14 cellular contexts compared by ENCODE assay signal in the genomic region with DNA sequence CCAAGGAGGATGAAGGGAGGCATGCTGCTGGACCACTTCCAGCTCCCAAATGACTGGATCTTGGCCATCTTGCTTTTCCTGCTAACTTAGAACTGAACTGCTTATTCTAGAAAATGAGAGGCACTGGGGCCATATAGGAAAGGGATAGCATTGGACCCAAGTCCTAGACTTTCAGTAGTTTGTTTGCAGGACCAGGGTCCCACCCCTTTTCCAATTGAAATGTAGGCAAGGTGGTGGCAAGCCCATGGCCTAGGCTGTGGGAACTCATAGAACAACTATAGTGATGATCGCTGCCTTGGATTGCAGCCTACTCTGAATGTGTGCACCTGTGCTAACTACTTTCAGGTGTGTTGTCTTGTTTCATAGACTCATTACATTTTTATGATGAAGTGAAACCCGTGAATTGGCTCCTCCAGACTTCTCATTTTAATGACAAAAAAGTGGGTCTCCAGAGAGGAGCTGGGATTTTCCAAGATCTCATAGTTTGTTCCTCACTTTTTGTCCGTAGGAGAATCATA. TPM values are rescaled to one million over a fixed set of nuclear protein-coding genes. Genes with fewer than 3 reads are reported as not detected.
DNase-seq lines count a peak whose midpoint lies in the region; ATAC-seq, FAIRE-seq and TF ChIP-seq lines count a peak whose summit lies in the region.
"Had no signal": no experiment of that assay in that cellular context is flagged by ENCODE, and none has a peak within 500 bp of the region (broad histone marks: within the 10 kb centered on the region; RNA-seq: fewer than 3 reads in every experiment).

No MANE protein-coding gene starts in this region.

- no TSS peak for BruUV-seq in HepG2 (replicated peaks; lab: Mats Ljungman, UMichigan)

- H3K4me1 Mint-ChIP-seq in activated CD4-positive, alpha-beta memory T cell treated with anti-CD3 and anti-CD28 coated beads for 36 hours (ENCODE audit: low read depth): peaks cover 96% of the 10 kb centered on the region
- H3K4me1 Mint-ChIP-seq in memory B cell: peaks cover 60% of the 10 kb centered on the region

- H3K9ac ChIP-seq in HepG2 (ENCODE audit: insufficient read depth, low read depth, low read length): no peak overlapping the region

- H3K27ac ChIP-seq in HepG2 (ENCODE audit: extremely low read length, insufficient read depth, low read length): no peak overlapping the region
- no peak overlapping the region for H3K27ac ChIP-seq in right lobe of liver
- peak overlapping the region in 3 of 4 donors; percentile 63 to 78 (median 77) for H3K27ac ChIP-seq in upper lobe of left lung
- H3K27ac ChIP-seq: foreskin keratinocyte had no signal

- H3K4me3 ChIP-seq in HepG2 (replicated peaks in 1 of 3; ENCODE audit: insufficient read depth in 1 of 3, low read depth in 2 of 3, low read length in 3 of 3) (no peak overlapping the region), right lobe of liver (no peak overlapping the region), upper lobe of left lung (no peak overlapping the region)
- H3K4me3 ChIP-seq: adrenal gland had no signal

- H3K27me3 ChIP-seq in HepG2 (ENCODE audit: control insufficient read depth in 1 of 2, insufficient read depth in 2 of 2, low read length in 2 of 2): no peaks in the 10 kb centered on the region
- H3K27me3 ChIP-seq in right lobe of liver: no peaks in the 10 kb centered on the region
- no peaks in the 10 kb centered on the region for H3K27me3 ChIP-seq in upper lobe of left lung
- H3K27me3 ChIP-seq: adrenal gland, foreskin keratinocyte had no signal

- no peaks in the 10 kb centered on the region for H3K27me3 Mint-ChIP-seq in activated CD4-positive, alpha-beta memory T cell treated with anti-CD3 and anti-CD28 coated beads for 36 hours
- H3K27me3 Mint-ChIP-seq in memory B cell: no peaks in the 10 kb centered on the region
- H3K27me3 Mint-ChIP-seq: stimulated activated naive B cell treated with anti-CD40 and anti-IgM and Interleukin-4, amounts not matched to agents 10 μg/mL and 1 μg/mL and 100 μg/mL, for 72 hours had no signal

- 90% methylated on average over 3 of the region's 3 CpGs for WGBS in HepG2 (ENCODE audit: low lambda C conversion rate)
- whole genome bisulfite sequencing in right lobe of liver (ENCODE audit: insufficient coverage, low coverage, low lambda C conversion rate, missing lambda C conversion rate): 93% methylated on average over 3 of the region's 3 CpGs
- WGBS in upper lobe of left lung, 2 donors: 89 to 93% methylated on average over 3 of the region's 3 CpGs

- in situ Hi-C loops in HepG2 (cut with HindIII; ENCODE audit: extremely low pct_ligation_motif_present, low pct_unique_long_range_greater_than_20kb): no loop called here

- TF ChIP-seq CTCF in HepG2 (CRISPR knock-in tag; IDR thresholded peaks at IDR 0.05): no peak
- no peak for TF ChIP-seq CTCF in right lobe of liver (IDR thresholded peaks at IDR 0.05)
- TF ChIP-seq CTCF in upper lobe of left lung (IDR thresholded peaks at IDR 0.05): no peak

- H4K20me1 ChIP-seq in HepG2 (ENCODE audit: insufficient read depth, low read length): peaks cover 89% of the 10 kb centered on the region

- H3K4me1 ChIP-seq in HepG2 (ENCODE audit: insufficient read depth, low read length) (peaks cover 79% of the 10 kb centered on the region), right lobe of liver (peaks cover 0 to 22% (median 11%) of the 10 kb centered on the region in 4 donors), upper lobe of left lung (peaks cover 72 to 73% (median 73%) of the 10 kb centered on the region in 4 donors)

- H3K4me3 Mint-ChIP-seq in activated CD4-positive, alpha-beta memory T cell treated with anti-CD3 and anti-CD28 coated beads for 36 hours: peak overlapping the region; percentile 35
- H3K4me3 Mint-ChIP-seq in memory B cell: peak overlapping the region; percentile 32

- H3K27ac Mint-ChIP-seq in activated CD4-positive, alpha-beta memory T cell treated with anti-CD3 and anti-CD28 coated beads for 36 hours: peak overlapping the region; percentile 85
- peak overlapping the region; percentile 86 for H3K27ac Mint-ChIP-seq in memory B cell
- H3K27ac Mint-ChIP-seq: stimulated activated naive B cell treated with anti-CD40 and anti-IgM and Interleukin-4, amounts not matched to agents 10 μg/mL and 1 μg/mL and 100 μg/mL, for 72 hours had no signal

- no peak for TF ChIP-seq EP300 in HepG2 (IDR thresholded peaks at IDR 0.05; ENCODE audit: low read depth in 2 of 2, low read length in 2 of 2)
- TF ChIP-seq EP300 in HepG2 (CRISPR knock-in tag; IDR thresholded peaks at IDR 0.05; ENCODE audit: borderline replicate concordance): no peak
- TF ChIP-seq EP300 in upper lobe of left lung (IDR thresholded peaks at IDR 0.05): no peak

- H2AFZ ChIP-seq in HepG2 (ENCODE audit: low read length): no peak overlapping the region

- no peak for FAIRE-seq in HepG2 (lab: Jason Lieb, UNC)

- TF ChIP-seq POLR2A in HepG2 (IDR thresholded peaks at IDR 0.05; ENCODE audit: insufficient read depth in 1 of 2, low read depth in 2 of 2, low read length in 2 of 2) (peak; percentile 20 to 22; a peak in 3 of 4 replicates), right lobe of liver (IDR thresholded peaks at IDR 0.05) (no peak), upper lobe of left lung (IDR thresholded peaks at IDR 0.05) (no peak)

- ATAC-seq in HepG2 (no peak), right lobe of liver (no peak), memory B cell (ENCODE audit: low read depth) (no peak), upper lobe of left lung (ENCODE audit: low FRiP score in 2 of 2) (no peak), HG03025 (IDR thresholded peaks at IDR 0.05; ENCODE audit: low FRiP score, unreplicated experiment) (no peak), GM21619 (IDR thresholded peaks at IDR 0.05; ENCODE audit: unreplicated experiment) (no peak)
- ATAC-seq: foreskin keratinocyte; stimulated activated naive B cell treated with anti-CD40 and anti-IgM and Interleukin-4, amounts not matched to agents 10 μg/mL and 1 μg/mL and 100 μg/mL, for 72 hours had no signal

- POLR2A ChIA-PET in HepG2 (lab: Yijun Ruan, JAX): interaction anchor here (1.1 kb wide), 1 partner anchor 8 kb away, joined by 4 read pairs; no protein-coding TSS in a partner anchor
- POLR2A ChIA-PET in activated CD4-positive, alpha-beta memory T cell treated with anti-CD3 and anti-CD28 coated beads for 36 hours (lab: Charles Lee): interaction anchor here (1.0 to 8.2 kb wide), 5 partner anchors 10 to 45 kb away, joined by 3 to 200 read pairs (median 6); partner anchors contain the start of gene TGFBR2

- no peak for TF ChIP-seq RAD21 in HepG2 (CRISPR knock-in tag; IDR thresholded peaks at IDR 0.05)

- H3K79me2 ChIP-seq in HepG2 (ENCODE audit: insufficient read depth, low read length): peaks cover 95% of the 10 kb centered on the region

- peaks cover 73% of the 10 kb centered on the region for H3K36me3 Mint-ChIP-seq in activated CD4-positive, alpha-beta memory T cell treated with anti-CD3 and anti-CD28 coated beads for 36 hours
- H3K36me3 Mint-ChIP-seq in memory B cell: peaks cover 46% of the 10 kb centered on the region

- H3K36me3 ChIP-seq in HepG2 (replicated peaks in 1 of 2; ENCODE audit: control insufficient read depth in 1 of 2, insufficient read depth in 2 of 2, low read length in 2 of 2) (peaks cover 45 to 96% of the 10 kb centered on the region in 2 experiments), right lobe of liver (peaks cover 2 to 49% (median 21%) of the 10 kb centered on the region in 4 donors), upper lobe of left lung (peaks cover 7 to 82% (median 49%) of the 10 kb centered on the region in 4 donors)

- no peak overlapping the region for H3K4me2 ChIP-seq in HepG2 (ENCODE audit: low read depth, low read length)

- DNase-seq in HepG2 (ENCODE audit: low spot score): no peak
- DNase-seq in right lobe of liver: no peak
- no peak for DNase-seq in activated CD4-positive, alpha-beta memory T cell treated with anti-CD3 and anti-CD28 coated beads for 36 hours
- DNase-seq in memory B cell (ENCODE audit: low spot score in 2 of 2): no peak
- DNase-seq in upper lobe of left lung: no peak
- no peak for DNase-seq in SW480 (ENCODE audit: low spot score)
- DNase-seq: adrenal gland; foreskin keratinocyte; NCI-H510A; SIG-M5; stimulated activated CD4-positive, alpha-beta T cell treated with anti-CD3 and anti-CD28 coated beads, Interleukin-2, amount 100 ng/mL, for 24 hours; stimulated activated naive B cell treated with anti-CD40 and anti-IgM and Interleukin-4, amounts not matched to agents 10 μg/mL and 1 μg/mL and 100 μg/mL, for 72 hours had no signal

- H3K9me3 ChIP-seq in HepG2 (ENCODE audit: low read length) (no peaks in the 10 kb centered on the region), right lobe of liver (no peaks in the 10 kb centered on the region), upper lobe of left lung (no peaks in the 10 kb centered on the region)
- H3K9me3 ChIP-seq: adrenal gland had no signal

- CTCF ChIA-PET in HepG2 (lab: Yijun Ruan, JAX; ENCODE audit: low intra/inter-chr PET ratio, low total read pairs): no interaction called here
- CTCF ChIA-PET in activated CD4-positive, alpha-beta memory T cell treated with anti-CD3 and anti-CD28 coated beads for 36 hours (lab: Charles Lee): interaction anchor here (0.5 to 1.0 kb wide), 2 partner anchors 37 to 91 kb away, joined by 3 read pairs; no protein-coding TSS in a partner anchor

- intact Hi-C loops in HepG2 (cut with micrococcal nuclease; ENCODE audit: unreplicated experiment) (loop anchor here (5.0 kb wide), 1 partner anchor 614 kb away; no protein-coding TSS in a partner anchor), right lobe of liver (cut with DNase I) (no loop called here)
- intact Hi-C loops in activated CD4-positive, alpha-beta memory T cell treated with anti-CD3 and anti-CD28 coated beads for 36 hours (cut with micrococcal nuclease): loop anchor here (5.0 to 10.0 kb wide), 2 partner anchors 36 to 448 kb away; no protein-coding TSS in a partner anchor

- no peaks in the 10 kb centered on the region for H3K9me3 Mint-ChIP-seq in activated CD4-positive, alpha-beta memory T cell treated with anti-CD3 and anti-CD28 coated beads for 36 hours
- H3K9me3 Mint-ChIP-seq in memory B cell: no peaks in the 10 kb centered on the region

RNA-seq across cellular contexts. Expression of gene TGFBR2, which starts 50.3 kb away (rescaled TPM):
- total RNA-seq in HepG2 (2016; rRNA removed; fragmentation: Illumina TruSeq; extraction: Trizol): 68.1 and 82.2 TPM in 2 replicates
- total RNA-seq in HepG2 (2016; cell fraction: cytosol; rRNA removed; fragmentation: Illumina TruSeq; extraction: Trizol; ENCODE audit: low read depth): 25.9 and 27.4 TPM in 2 replicates
- total RNA-seq in HepG2 (2016; cell fraction: insoluble cytoplasmic fraction; rRNA removed; fragmentation: Illumina TruSeq; extraction: Trizol): 66.0 and 82.3 TPM in 2 replicates
- total RNA-seq in HepG2 (2016; cell fraction: membrane; rRNA removed; fragmentation: Illumina TruSeq; extraction: Trizol): 67.6 and 68.8 TPM in 2 replicates
- 134 and 135 TPM in 2 replicates for total RNA-seq in HepG2 (2016; cell fraction: nucleus; rRNA removed; fragmentation: Illumina TruSeq; extraction: Trizol)
- 187 and 204 TPM in 2 replicates for polyA plus RNA-seq in HepG2 (2011; rRNA removed)
- 141 and 194 TPM in 2 replicates for polyA plus RNA-seq in HepG2 (2011; cell fraction: cytosol; rRNA removed)
- polyA plus RNA-seq in HepG2 (2011; cell fraction: nucleus; rRNA removed): 105 and 123 TPM in 2 replicates
- polyA plus RNA-seq in HepG2 (2012): 125 and 162 TPM in 2 replicates
- polyA plus RNA-seq in HepG2 (2016; cell fraction: cytosol; fragmentation: Illumina TruSeq; extraction: Trizol; ENCODE audit: low read depth): 8.6 and 9.7 TPM in 2 replicates
- 68.0 and 70.0 TPM in 2 replicates for polyA plus RNA-seq in HepG2 (2016; cell fraction: insoluble cytoplasmic fraction; fragmentation: Illumina TruSeq; extraction: Trizol; ENCODE audit: low read depth)
- polyA plus RNA-seq in HepG2 (2016; cell fraction: membrane; fragmentation: Illumina TruSeq; extraction: Trizol; ENCODE audit: low read depth): 38.2 and 38.9 TPM in 2 replicates
- polyA plus RNA-seq in HepG2 (2016; cell fraction: nucleus; fragmentation: Illumina TruSeq; extraction: Trizol; ENCODE audit: insufficient read depth, low read depth): 134 and 138 TPM in 2 replicates
- polyA minus RNA-seq in HepG2 (2011; rRNA and poly(A)+ RNA removed; ENCODE audit: low replicate concordance): 24.1 and 399 TPM in 2 replicates
- polyA minus RNA-seq in HepG2 (2011; cell fraction: cytosol; rRNA and poly(A)+ RNA removed): 188 and 237 TPM in 2 replicates
- 353 and 432 TPM in 2 replicates for polyA minus RNA-seq in HepG2 (2011; cell fraction: nucleus; rRNA and poly(A)+ RNA removed)
- 10 to 100 TPM; 24.9 to 52.6 (median 45.5) TPM for total RNA-seq in right lobe of liver
- total RNA-seq in activated CD4-positive, alpha-beta memory T cell treated with anti-CD3 and anti-CD28 coated beads for 36 hours: 10 to 100 TPM; 36.8 to 37.0 TPM
- 100 to 1,000 TPM in 5 of 6 donors, 10 to 100 TPM in 1; 82.8 to 385 (median 285) TPM for total RNA-seq in upper lobe of left lung

Comparison
In these comparisons a context has a peak if more than half of its experiments do, and no peak if none do; other contexts are left out.
1. POLR2A ChIP-seq: peak in HepG2 (2 of 2); none in right lobe of liver (single experiment) and upper lobe of left lung (0 of 4).
2. intact Hi-C loops: an anchor here in HepG2 (5.0 kb wide) and activated CD4-positive, alpha-beta memory T cell treated with anti-CD3 and anti-CD28 coated beads for 36 hours (5.0 to 10.0 kb wide); none called in right lobe of liver.
3. H3K27ac ChIP-seq: peak in upper lobe of left lung (3 of 4); none in HepG2 (single experiment) and right lobe of liver (0 of 3).